16 cellular contexts compared by ENCODE assay signal in the genomic region with DNA sequence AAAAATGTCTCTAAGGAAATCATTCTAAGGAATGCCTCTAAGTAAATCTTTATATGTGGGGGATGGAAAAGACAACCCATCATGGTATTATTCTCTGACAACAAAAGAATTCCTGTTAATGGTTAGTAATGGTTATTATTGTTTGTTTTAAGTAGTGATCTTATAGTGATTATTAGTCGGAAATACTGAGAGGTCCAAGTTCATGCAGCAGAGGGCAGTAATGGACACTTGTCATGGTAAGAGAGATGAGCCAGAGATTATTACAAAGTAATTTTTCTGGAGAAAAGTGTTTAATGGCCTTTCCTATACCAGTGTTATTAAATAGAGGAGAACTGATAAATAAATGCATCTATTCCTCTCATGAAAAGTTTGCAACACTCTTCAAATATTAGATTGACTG. TPM values are rescaled to one million over a fixed set of nuclear protein-coding genes. Genes with fewer than 3 reads are reported as not detected.
A peak's percentile ranks its signal among the peaks of the same experiment; 100 is the strongest.
DNase-seq lines count a peak whose midpoint lies in the region; ATAC-seq and TF ChIP-seq lines count a peak whose summit lies in the region.
"Had no signal": no experiment of that assay in that cellular context is flagged by ENCODE, and none has a peak within 500 bp of the region (broad histone marks: within the 10 kb centered on the region; RNA-seq: fewer than 3 reads in every experiment).

No MANE protein-coding gene starts in this region.

- H3K9me3 ChIP-seq in BE2C (no peaks in the 10 kb centered on the region), T-helper 17 cell (ENCODE audit: control insufficient read depth, low read length, poor library complexity, severe bottlenecking) (no peaks in the 10 kb centered on the region)
- H3K9me3 ChIP-seq: gastrocnemius medialis had no signal

- DNase-seq in BE2C (peak; percentile 27), HT-29 (ENCODE audit: low spot score) (peak; percentile 28), astrocyte of the cerebellum (ENCODE audit: low read depth) (no peak), iris pigment epithelial cell (ENCODE audit: low read depth) (peak; percentile 39), T-helper 17 cell (no peak), mucosa of gallbladder (ENCODE audit: low spot score) (no peak), NCI-H526 treated with DMSO at 0.1 percent for 48 hours (lab: John Stamatoyannopoulos, UW) (no peak)
- no peak for DNase-seq in activated CD4-positive, alpha-beta T cell treated with anti-CD3 and anti-CD28 coated beads, Interleukin-2, amount 50 U/mL, for 1 hour
- DNase-seq: activated gamma-delta T cell; gastrocnemius medialis; GDM1; naive thymus-derived CD4-positive, alpha-beta T cell; NCI-H2029; T-helper 1 cell had no signal

- in situ Hi-C loops in astrocyte of the cerebellum (cut with HindIII; ENCODE audit: low sequenced_read_pairs): no loop called here

- no peak overlapping the region for H3K4me3 ChIP-seq in BE2C (ENCODE audit: low read depth, low read length)
- no peak overlapping the region for H3K4me3 ChIP-seq in astrocyte of the cerebellum (ENCODE audit: low read depth, low read length)
- H3K4me3 ChIP-seq: gastrocnemius medialis, K562 had no signal

- H3K36me3 Mint-ChIP-seq in T-helper 17 cell (ENCODE audit: low read depth): no peaks in the 10 kb centered on the region
- H3K36me3 Mint-ChIP-seq: naive thymus-derived CD4-positive, alpha-beta T cell had no signal

- no peaks in the 10 kb centered on the region for H3K4me1 Mint-ChIP-seq in T-helper 17 cell
- H3K4me1 Mint-ChIP-seq: central memory CD8-positive, alpha-beta T cell; naive thymus-derived CD4-positive, alpha-beta T cell had no signal

- peaks cover 33% of the 10 kb centered on the region for H3K27me3 Mint-ChIP-seq in T-helper 17 cell

- H3K27ac Mint-ChIP-seq in T-helper 17 cell: no peak overlapping the region
- H3K27ac Mint-ChIP-seq: naive thymus-derived CD4-positive, alpha-beta T cell had no signal

- H3K36me3 ChIP-seq in BE2C: no peaks in the 10 kb centered on the region
- H3K36me3 ChIP-seq: gastrocnemius medialis had no signal

- H3K27me3 ChIP-seq in BE2C: no peaks in the 10 kb centered on the region

- no peaks in the 10 kb centered on the region for H3K4me1 ChIP-seq in BE2C
- H3K4me1 ChIP-seq: gastrocnemius medialis had no signal

- TF ChIP-seq CTCF in BE2C (IDR thresholded peaks at IDR 0.05; ENCODE audit: low read depth, low read length) (peak; percentile 46; the same call in 1 of the 2 replicates), astrocyte of the cerebellum (IDR thresholded peaks at IDR 0.05; ENCODE audit: low read depth, low read length, missing control alignments) (peak; percentile 18)

- H3K4me3 Mint-ChIP-seq in T-helper 17 cell: no peak overlapping the region
- H3K4me3 Mint-ChIP-seq: central memory CD8-positive, alpha-beta T cell; naive thymus-derived CD4-positive, alpha-beta T cell had no signal

- no peak for ATAC-seq in T-helper 17 cell
- ATAC-seq: gastrocnemius medialis; K562; naive thymus-derived CD4-positive, alpha-beta T cell had no signal

RNA-seq across cellular contexts. Expression of gene DKK2, which starts 8.1 kb away (rescaled TPM):
- polyA plus RNA-seq in BE2C (2012; ENCODE audit: insufficient read depth, insufficient read length, low read depth): not detected
- total RNA-seq in HT-29 (2014; rRNA removed; shearing (Covaris generic)): not detected in 2 replicates
- total RNA-seq in T-helper 17 cell (not detected), mucosa of gallbladder (1.2 TPM)
- total RNA-seq: K562; naive thymus-derived CD4-positive, alpha-beta T cell had no signal
- polyA plus RNA-seq: K562; naive thymus-derived CD4-positive, alpha-beta T cell had no signal

Comparison
In these comparisons a context has a peak if more than half of its experiments do, and no peak if none do; other contexts are left out.
1. DNase-seq: peak in BE2C (single experiment), HT-29 (single experiment) and iris pigment epithelial cell (single experiment); none in astrocyte of the cerebellum (single experiment), T-helper 17 cell (0 of 3), mucosa of gallbladder (single experiment), NCI-H526 treated with DMSO at 0.1 percent for 48 hours (single experiment) and activated CD4-positive, alpha-beta T cell treated with anti-CD3 and anti-CD28 coated beads, Interleukin-2, amount 50 U/mL, for 1 hour (single experiment).